In genomic region chr1:10597492-10597891, GRCh38 we compare ENCODE assay signal across 19 cellular contexts.
"Had no signal": no experiment of that assay in that cellular context is flagged by ENCODE, and none has a peak within 500 bp of the region (broad histone marks: within the 10 kb centered on the region; RNA-seq: fewer than 3 reads in every experiment).

No MANE protein-coding gene starts in this region.

- H3K36me3 Mint-ChIP-seq: activated naive CD4-positive, alpha-beta T cell treated with anti-CD3 and anti-CD28 coated beads, Interleukin-2, amount 50 U/mL, for 24 hours had no signal

- H3K4me3 ChIP-seq: body of pancreas, cardiac muscle cell, left lung, spleen had no signal

- H3K27me3 Mint-ChIP-seq: activated naive CD4-positive, alpha-beta T cell treated with anti-CD3 and anti-CD28 coated beads, Interleukin-2, amount 50 U/mL, for 24 hours; naive B cell had no signal

- H3K36me3 ChIP-seq: cardiac muscle cell had no signal

- ATAC-seq: activated CD8-positive, alpha-beta T cell treated with anti-CD3 and anti-CD28 coated beads, Interleukin-2, amount 10 ng/mL, durations not matched to agents 7 days and 5 days; body of pancreas; stimulated activated naive CD8-positive, alpha-beta T cell treated with anti-CD3 and anti-CD28 coated beads, Interleukin-15, Interleukin-2, amounts not matched to agents 100 U/mL and 50 U/mL, for 24 hours had no signal

- H3K9me3 Mint-ChIP-seq: activated naive CD4-positive, alpha-beta T cell treated with anti-CD3 and anti-CD28 coated beads, Interleukin-2, amount 50 U/mL, for 24 hours; activated T-helper 1 cell treated with anti-CD3 and anti-CD28 coated beads, Interleukin-12 subunit alpha, Interleukin-12 subunit beta, Interleukin-2, Interleukin-4 antibody, amounts not matched to agents 30 ng/mL and 10 ng/mL and 1 ng/mL, durations not matched to agents 14 hours and 24 hours and 36 hours; immature natural killer cell; naive B cell; neural crest cell had no signal

- H3K27me3 ChIP-seq: body of pancreas, cardiac muscle cell, left lung, spleen had no signal

- H3K4me3 Mint-ChIP-seq: activated CD8-positive, alpha-beta T cell treated with anti-CD3 and anti-CD28 coated beads, Interleukin-2, amount 10 ng/mL, durations not matched to agents 7 days and 5 days; activated naive CD4-positive, alpha-beta T cell treated with anti-CD3 and anti-CD28 coated beads, Interleukin-2, amount 50 U/mL, for 24 hours; activated T-helper 1 cell treated with anti-CD3 and anti-CD28 coated beads, Interleukin-12 subunit alpha, Interleukin-12 subunit beta, Interleukin-2, Interleukin-4 antibody, amounts not matched to agents 30 ng/mL and 10 ng/mL and 1 ng/mL, durations not matched to agents 14 hours and 24 hours and 36 hours; immature natural killer cell; naive B cell; neural crest cell had no signal

- H3K27ac ChIP-seq: body of pancreas, cardiac muscle cell, left lung, spleen, WERI-Rb-1 had no signal

- H3K27ac Mint-ChIP-seq: activated CD8-positive, alpha-beta T cell treated with anti-CD3 and anti-CD28 coated beads, Interleukin-2, amount 10 ng/mL, durations not matched to agents 7 days and 5 days; activated naive CD4-positive, alpha-beta T cell treated with anti-CD3 and anti-CD28 coated beads, Interleukin-2, amount 50 U/mL, for 24 hours; activated T-helper 1 cell treated with anti-CD3 and anti-CD28 coated beads, Interleukin-12 subunit alpha, Interleukin-12 subunit beta, Interleukin-2, Interleukin-4 antibody, amounts not matched to agents 30 ng/mL and 10 ng/mL and 1 ng/mL, durations not matched to agents 14 hours and 24 hours and 36 hours; immature natural killer cell had no signal

- H3K4me1 Mint-ChIP-seq: activated naive CD4-positive, alpha-beta T cell treated with anti-CD3 and anti-CD28 coated beads, Interleukin-2, amount 50 U/mL, for 24 hours had no signal

- H3K9me3 ChIP-seq: body of pancreas, left lung, spleen had no signal

- DNase-seq: activated CD4-positive, alpha-beta T cell treated with anti-CD3 and anti-CD28 coated beads for 1 hour; activated CD4-positive, alpha-beta T cell treated with anti-CD3 and anti-CD28 coated beads, Interleukin-2, amount 50 U/mL, for 1 hour; activated CD8-positive, alpha-beta T cell treated with anti-CD3 and anti-CD28 coated beads, Interleukin-2, amount 10 ng/mL, durations not matched to agents 7 days and 5 days; activated gamma-delta T cell; body of pancreas; immature natural killer cell; left lung; mammary epithelial cell; naive B cell; occipital lobe; spleen; stimulated activated CD4-positive, alpha-beta T cell treated with anti-CD3 and anti-CD28 coated beads, Interleukin-4, amount 100 ng/mL, for 24 hours; stimulated activated naive CD8-positive, alpha-beta T cell treated with anti-CD3 and anti-CD28 coated beads, Interleukin-15, Interleukin-2, amounts not matched to agents 100 U/mL and 50 U/mL, for 24 hours; T-helper 1 cell; WERI-Rb-1 had no signal
